Comparison of ENCODE assay signal across 20 cellular contexts in the genomic region with DNA sequence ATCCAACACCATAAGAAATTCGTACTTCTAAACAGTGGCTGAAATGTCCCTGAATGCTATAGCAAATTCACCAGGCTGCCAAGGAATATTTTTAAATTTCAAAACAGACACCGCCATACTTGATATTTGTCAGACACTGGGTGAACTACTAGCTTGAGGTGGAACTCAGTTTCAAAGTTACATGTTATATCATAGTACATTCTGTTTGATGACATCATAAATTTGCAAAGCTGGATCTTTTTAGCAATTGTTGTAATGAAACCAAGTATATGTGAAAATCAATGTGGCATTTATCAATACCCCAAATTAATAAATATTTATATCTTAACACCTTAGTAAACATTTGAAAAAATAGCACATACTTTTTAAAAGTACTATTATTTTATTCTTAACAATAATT. TPM values are rescaled to one million over a fixed set of nuclear protein-coding genes. Genes with fewer than 3 reads are reported as not detected.
DNase-seq lines count a peak whose midpoint lies in the region; ATAC-seq and TF ChIP-seq lines count a peak whose summit lies in the region.
"Had no signal": no experiment of that assay in that cellular context is flagged by ENCODE, and none has a peak within 500 bp of the region (broad histone marks: within the 10 kb centered on the region; RNA-seq: fewer than 3 reads in every experiment).

No MANE protein-coding gene starts in this region.

- POLR2A ChIA-PET in HEK293 (lab: Yijun Ruan, JAX): no interaction called here

- ATAC-seq in gastrocnemius medialis: no peak
- no peak for ATAC-seq in stimulated activated naive CD8-positive, alpha-beta T cell treated with anti-CD3 and anti-CD28 coated beads, Interleukin-15, Interleukin-2, amounts not matched to agents 100 U/mL and 50 U/mL, for 24 hours
- ATAC-seq in HG03457 (IDR thresholded peaks at IDR 0.05; ENCODE audit: unreplicated experiment): no peak

- TF ChIP-seq POLR2A in gastrocnemius medialis (IDR thresholded peaks at IDR 0.05): no peak

- H3K9me3 ChIP-seq in HEK293 (ENCODE audit: control insufficient read depth, insufficient read depth, low read depth, low read length) (no peaks in the 10 kb centered on the region), Loucy (ENCODE audit: insufficient read depth, low read depth, low read length) (no peaks in the 10 kb centered on the region), gastrocnemius medialis (no peaks in the 10 kb centered on the region)
- H3K9me3 ChIP-seq: BE2C, BLaER1, Caco-2 had no signal

- H3K27me3 ChIP-seq in Loucy (ENCODE audit: insufficient read depth, low read length, poor library complexity, severe bottlenecking) (no peaks in the 10 kb centered on the region), gastrocnemius medialis (no peaks in the 10 kb centered on the region)
- H3K27me3 ChIP-seq: BE2C, BLaER1 had no signal

- no peaks in the 10 kb centered on the region for H3K9me2 ChIP-seq in Loucy (replicated peaks; ENCODE audit: low read depth, low read length)

- no peaks in the 10 kb centered on the region for H3F3A ChIP-seq in Loucy (ENCODE audit: low read depth)

- intact Hi-C loops in gastrocnemius medialis (cut with DNase I; ENCODE audit: low total_unique reads): loop anchor here (5.0 to 10.0 kb wide), 3 partner anchors 59 to 414 kb away; partner anchors contain the start of genes G3BP2 and NUP54

- H3K4me3 ChIP-seq in HEK293 (ENCODE audit: low read depth, low read length): no peak overlapping the region
- no peak overlapping the region for H3K4me3 ChIP-seq in Loucy (ENCODE audit: low read length, poor library complexity, severe bottlenecking)
- H3K4me3 ChIP-seq in gastrocnemius medialis: no peak overlapping the region
- H3K4me3 ChIP-seq: BLaER1 had no signal

- no peaks in the 10 kb centered on the region for H4K20me1 ChIP-seq in Loucy (ENCODE audit: insufficient read depth, low read length, poor library complexity, severe bottlenecking)
- H4K20me1 ChIP-seq: BLaER1 had no signal

- no peak overlapping the region for H3K4me2 ChIP-seq in Loucy (ENCODE audit: low read depth, low read length, poor library complexity, severe bottlenecking)
- H3K4me2 ChIP-seq: BLaER1 had no signal

- no peak for TF ChIP-seq CTCF in HEK293 (tag by site-specific recombination; IDR thresholded peaks at IDR 0.05)
- no peak for TF ChIP-seq CTCF in Loucy (conservative IDR thresholded peaks at IDR 0.05; ENCODE audit: low read length)
- no peak for TF ChIP-seq CTCF in gastrocnemius medialis (IDR thresholded peaks at IDR 0.05 in 4 of 5, conservative IDR thresholded peaks at IDR 0.05 in 1 of 5)

- no peak for DNase-seq in epithelial cell of prostate (ENCODE audit: low read depth, low spot score)
- DNase-seq in gastrocnemius medialis: no peak
- DNase-seq in stimulated activated naive CD8-positive, alpha-beta T cell treated with anti-CD3 and anti-CD28 coated beads, Interleukin-15, Interleukin-2, amounts not matched to agents 100 U/mL and 50 U/mL, for 24 hours: no peak
- no peak for DNase-seq in COLO668 (lab: John Stamatoyannopoulos, UW; ENCODE audit: unreplicated experiment)
- DNase-seq: 8988T; ACHN; BE2C; C1 segment of cervical spinal cord; Caco-2; Calu3; CD4-positive, alpha-beta memory T cell; CD4-positive, CD25-positive, alpha-beta regulatory T cell; CD8-positive, alpha-beta memory T cell; DMS79 treated with DMSO at 0.1 percent for 48 hours; GF-D8 had no signal

- H3K36me3 ChIP-seq in HEK293 (ENCODE audit: control insufficient read depth in 2 of 2, insufficient read depth in 1 of 2, low read length in 2 of 2) (no peaks in the 10 kb centered on the region), Loucy (ENCODE audit: insufficient read depth, low read length) (no peaks in the 10 kb centered on the region), gastrocnemius medialis (peaks cover 0 to 5% of the 10 kb centered on the region in 2 donors)
- H3K36me3 ChIP-seq: BE2C, BLaER1 had no signal

- CTCF ChIA-PET in HEK293 (lab: Yijun Ruan, JAX): no interaction called here

- H3K79me2 ChIP-seq in Loucy (ENCODE audit: insufficient read depth, low read length): no peaks in the 10 kb centered on the region

- H3K9ac ChIP-seq in Loucy (ENCODE audit: low read depth, low read length, poor library complexity, severe bottlenecking): no peak overlapping the region
- H3K9ac ChIP-seq: BLaER1 had no signal

- H2AFZ ChIP-seq in Loucy (ENCODE audit: low read length): 0 out of 2 replicates have a peak overlapping the region, but pooled peaks have one; percentile 7

- H3K27ac ChIP-seq in HEK293 (ENCODE audit: extremely low read depth, low read depth, low read length) (no peak overlapping the region), epithelial cell of prostate (peak overlapping the region; percentile 89), gastrocnemius medialis (peak overlapping the region; percentile 80 to 93 (median 84))
- H3K27ac ChIP-seq: BLaER1 had no signal

- in situ Hi-C loops in gastrocnemius medialis (cut with MboI; ENCODE audit: low sequenced_read_pairs in 4 of 4): no loop called here

- H3K4me1 ChIP-seq in HEK293 (ENCODE audit: control insufficient read depth, insufficient read depth, low read length) (no peaks in the 10 kb centered on the region), Loucy (ENCODE audit: insufficient read depth, low read length, poor library complexity, severe bottlenecking) (no peaks in the 10 kb centered on the region), gastrocnemius medialis (peaks cover 67 to 70% of the 10 kb centered on the region in 2 donors)
- H3K4me1 ChIP-seq: BLaER1, Caco-2 had no signal

TF ChIP-seq in HEK293, 187 proteins besides CTCF, POLR2A, EP300 and RAD21:
- TF ChIP-seq ATF2 (tag by site-specific recombination; IDR thresholded peaks at IDR 0.05; ENCODE audit: low read depth): peak; percentile 40; the same call in 1 of the 2 replicates
- TF ChIP-seq ZNF248 (tag by site-specific recombination; IDR thresholded peaks at IDR 0.05): no peak
TF ChIP-seq in HEK293: peak in this region for 1.

RNA-seq across cellular contexts. Expression of gene ART3, which starts 14.2 kb away (rescaled TPM):
- 10 to 100 TPM; 55.2 to 91.0 (median 83.4) TPM for total RNA-seq in gastrocnemius medialis
- total RNA-seq: A673; Caco-2; CD4-positive, alpha-beta memory T cell; CD4-positive, CD25-positive, alpha-beta regulatory T cell; CD8-positive, alpha-beta memory T cell had no signal

RNA-seq across cellular contexts. Expression of gene CXCL11, which starts 52.8 kb away (rescaled TPM):
- total RNA-seq in gastrocnemius medialis: not detected
- total RNA-seq: Caco-2; CD4-positive, alpha-beta memory T cell; CD4-positive, CD25-positive, alpha-beta regulatory T cell had no signal

RNA-seq across cellular contexts. Expression of gene NUP54, which starts 59.5 kb away (rescaled TPM):
- total RNA-seq in gastrocnemius medialis: 10 to 100 TPM; 15.7 to 22.8 (median 20.0) TPM
